In the genomic region with DNA sequence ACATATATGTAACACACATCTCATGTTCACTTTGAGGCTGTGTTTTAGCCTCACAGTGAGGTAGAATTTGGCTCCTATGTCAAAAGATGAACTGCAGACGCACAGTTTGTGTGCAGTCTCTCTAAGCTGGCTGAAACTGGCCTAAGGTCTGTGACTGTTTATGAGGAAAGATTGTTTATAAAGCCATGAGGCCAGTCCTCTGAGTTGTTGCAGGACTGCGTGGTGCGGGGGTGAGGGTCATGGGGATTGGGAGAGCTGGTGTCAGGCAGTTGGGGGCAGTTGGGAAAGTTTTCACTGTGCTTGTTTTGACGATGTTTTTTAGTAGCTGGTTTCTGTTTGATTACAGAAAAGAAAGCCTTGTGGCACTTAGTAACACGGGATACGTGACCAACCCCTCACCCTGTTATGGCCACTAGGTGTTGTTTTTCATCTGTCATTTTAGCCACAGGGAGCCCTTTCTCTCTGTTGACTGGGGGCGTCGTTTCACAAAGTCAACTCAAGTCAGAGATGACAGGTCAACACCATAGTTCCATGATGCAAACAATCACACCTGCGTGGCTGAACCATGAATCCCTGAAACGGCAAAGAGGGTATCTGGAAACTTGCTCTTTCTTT, we compare ENCODE assay signal across 1 cellular context.
TF ChIP-seq lines count a peak whose summit lies in the region.

No MANE protein-coding gene starts in this region.

TF ChIP-seq in GM23338, 12 proteins besides CTCF, POLR2A, EP300 and RAD21 (continued from another document):
- TF ChIP-seq ETS1 (IDR thresholded peaks at IDR 0.05) = no peak
- no peak for TF ChIP-seq NANOG (IDR thresholded peaks at IDR 0.05; ENCODE audit: borderline replicate concordance)
- TF ChIP-seq ZNF331 (CRISPR knock-in tag; IDR thresholded peaks at IDR 0.05; ENCODE audit: low read depth) = no peak
- TF ChIP-seq, protein P1, sequence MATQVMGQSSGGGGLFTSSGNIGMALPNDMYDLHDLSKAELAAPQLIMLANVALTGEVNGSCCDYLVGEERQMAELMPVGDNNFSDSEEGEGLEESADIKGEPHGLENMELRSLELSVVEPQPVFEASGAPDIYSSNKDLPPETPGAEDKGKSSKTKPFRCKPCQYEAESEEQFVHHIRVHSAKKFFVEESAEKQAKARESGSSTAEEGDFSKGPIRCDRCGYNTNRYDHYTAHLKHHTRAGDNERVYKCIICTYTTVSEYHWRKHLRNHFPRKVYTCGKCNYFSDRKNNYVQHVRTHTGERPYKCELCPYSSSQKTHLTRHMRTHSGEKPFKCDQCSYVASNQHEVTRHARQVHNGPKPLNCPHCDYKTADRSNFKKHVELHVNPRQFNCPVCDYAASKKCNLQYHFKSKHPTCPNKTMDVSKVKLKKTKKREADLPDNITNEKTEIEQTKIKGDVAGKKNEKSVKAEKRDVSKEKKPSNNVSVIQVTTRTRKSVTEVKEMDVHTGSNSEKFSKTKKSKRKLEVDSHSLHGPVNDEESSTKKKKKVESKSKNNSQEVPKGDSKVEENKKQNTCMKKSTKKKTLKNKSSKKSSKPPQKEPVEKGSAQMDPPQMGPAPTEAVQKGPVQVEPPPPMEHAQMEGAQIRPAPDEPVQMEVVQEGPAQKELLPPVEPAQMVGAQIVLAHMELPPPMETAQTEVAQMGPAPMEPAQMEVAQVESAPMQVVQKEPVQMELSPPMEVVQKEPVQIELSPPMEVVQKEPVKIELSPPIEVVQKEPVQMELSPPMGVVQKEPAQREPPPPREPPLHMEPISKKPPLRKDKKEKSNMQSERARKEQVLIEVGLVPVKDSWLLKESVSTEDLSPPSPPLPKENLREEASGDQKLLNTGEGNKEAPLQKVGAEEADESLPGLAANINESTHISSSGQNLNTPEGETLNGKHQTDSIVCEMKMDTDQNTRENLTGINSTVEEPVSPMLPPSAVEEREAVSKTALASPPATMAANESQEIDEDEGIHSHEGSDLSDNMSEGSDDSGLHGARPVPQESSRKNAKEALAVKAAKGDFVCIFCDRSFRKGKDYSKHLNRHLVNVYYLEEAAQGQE (IDR thresholded peaks at IDR 0.05; ENCODE audit: unreplicated experiment) = no peak
- no peak for TF ChIP-seq STAT1 (IDR thresholded peaks at IDR 0.05; ENCODE audit: unreplicated experiment)
- no peak for TF ChIP-seq ZNF114 (CRISPR knock-in tag; IDR thresholded peaks at IDR 0.05)
TF ChIP-seq in GM23338: peak in this region for 0.
